Comparison of ENCODE assay signal across 28 cellular contexts in genomic region chr4:142383354-142383753, GRCh38.
DNase-seq lines count a peak whose midpoint lies in the region; ATAC-seq, FAIRE-seq and TF ChIP-seq lines count a peak whose summit lies in the region.
"Had no signal": no experiment of that assay in that cellular context is flagged by ENCODE, and none has a peak within 500 bp of the region (broad histone marks: within the 10 kb centered on the region; RNA-seq: fewer than 3 reads in every experiment).

No MANE protein-coding gene starts in this region.

- peaks cover 61% of the 10 kb centered on the region for H3K4me1 Mint-ChIP-seq in activated CD8-positive, alpha-beta T cell treated with anti-CD3 and anti-CD28 coated beads for 36 hours (ENCODE audit: low read depth)
- peaks cover 24% of the 10 kb centered on the region for H3K4me1 Mint-ChIP-seq in activated CD8-positive, alpha-beta T cell treated with anti-CD3 and anti-CD28 coated beads, Interleukin-2, amount 10 ng/mL, durations not matched to agents 7 days and 5 days (ENCODE audit: low read depth)
- peaks cover 88% of the 10 kb centered on the region for H3K4me1 Mint-ChIP-seq in CD4-positive, alpha-beta T cell (ENCODE audit: low read depth)
- peaks cover 67 to 82% (median 73%) of the 10 kb centered on the region in 3 donors for H3K4me1 Mint-ChIP-seq in T-cell
- H3K4me1 Mint-ChIP-seq: immature natural killer cell had no signal

- POLR2A ChIA-PET in activated CD8-positive, alpha-beta T cell treated with anti-CD3 and anti-CD28 coated beads for 36 hours (lab: Charles Lee) = interaction anchor here (0.8 to 1.2 kb wide), 3 partner anchors 10 to 24 kb away, joined by 3 to 4 read pairs (median 3); no protein-coding TSS in a partner anchor
- POLR2A ChIA-PET in activated CD8-positive, alpha-beta T cell treated with anti-CD3 and anti-CD28 coated beads, Interleukin-2, amount 10 ng/mL, durations not matched to agents 7 days and 5 days (lab: Charles Lee) = no interaction called here
- POLR2A ChIA-PET in CD4-positive, alpha-beta T cell (lab: Charles Lee) = interaction anchor here (0.8 to 1.5 kb wide), 4 partner anchors 8 to 33 kb away, joined by 4 to 7 read pairs (median 5); no protein-coding TSS in a partner anchor
- POLR2A ChIA-PET in T-cell (lab: Charles Lee) = interaction anchor here (0.6 to 1.6 kb wide), 6 partner anchors 9 to 352 kb away, joined by 3 to 5 read pairs (median 3); no protein-coding TSS in a partner anchor
- POLR2A ChIA-PET in PC-3 (lab: Charles Lee; ENCODE audit: unreplicated experiment) = interaction anchor here (0.6 kb wide), 1 partner anchor 89 kb away, joined by 4 read pairs; no protein-coding TSS in a partner anchor

- no peaks in the 10 kb centered on the region for H3K27me3 Mint-ChIP-seq in activated CD8-positive, alpha-beta T cell treated with anti-CD3 and anti-CD28 coated beads for 36 hours
- no peaks in the 10 kb centered on the region for H3K27me3 Mint-ChIP-seq in activated CD8-positive, alpha-beta T cell treated with anti-CD3 and anti-CD28 coated beads, Interleukin-2, amount 10 ng/mL, durations not matched to agents 7 days and 5 days (ENCODE audit: low read depth)
- H3K27me3 Mint-ChIP-seq in CD4-positive, alpha-beta T cell = no peaks in the 10 kb centered on the region
- no peaks in the 10 kb centered on the region for H3K27me3 Mint-ChIP-seq in T-cell

- BruUV-seq in PC-3 (replicated peaks; lab: Mats Ljungman, UMichigan) = no TSS peak

- no peaks in the 10 kb centered on the region; the same call in 1 of the 2 replicates for H3K79me2 ChIP-seq in PC-3 (ENCODE audit: low read length)

- no peaks in the 10 kb centered on the region for H3F3A ChIP-seq in PC-3 (ENCODE audit: low read length, unreplicated experiment)

- no peak overlapping the region for H3K4me3 Mint-ChIP-seq in activated CD8-positive, alpha-beta T cell treated with anti-CD3 and anti-CD28 coated beads for 36 hours
- no peak overlapping the region for H3K4me3 Mint-ChIP-seq in activated CD8-positive, alpha-beta T cell treated with anti-CD3 and anti-CD28 coated beads, Interleukin-2, amount 10 ng/mL, durations not matched to agents 7 days and 5 days
- peak overlapping the region; percentile 38 for H3K4me3 Mint-ChIP-seq in CD4-positive, alpha-beta T cell
- H3K4me3 Mint-ChIP-seq in T-cell = peak overlapping the region in 1 of 3 donors; percentile 29
- H3K4me3 Mint-ChIP-seq: H9, immature natural killer cell, neural crest cell had no signal

- intact Hi-C loops in activated CD8-positive, alpha-beta T cell treated with anti-CD3 and anti-CD28 coated beads for 36 hours (cut with micrococcal nuclease) = no loop called here
- intact Hi-C loops in CD4-positive, alpha-beta T cell (cut with DNase I, micrococcal nuclease) = no loop called here
- intact Hi-C loops in PC-3 (cut with micrococcal nuclease) = no loop called here

- H3K4me3 ChIP-seq in PC-3 (ENCODE audit: low read length) = no peak overlapping the region
- H3K4me3 ChIP-seq: pancreas, SJSA1, smooth muscle cell had no signal

- no peaks in the 10 kb centered on the region for H3K27me3 ChIP-seq in CD4-positive, alpha-beta T cell (ENCODE audit: control insufficient read depth, insufficient read depth, low read length)
- no peaks in the 10 kb centered on the region for H3K27me3 ChIP-seq in PC-3 (ENCODE audit: low read length)
- H3K27me3 ChIP-seq: pancreas, SJSA1 had no signal

- H2AFZ ChIP-seq in PC-3 (ENCODE audit: low read length) = no peak overlapping the region

- H3K9ac ChIP-seq in PC-3 (ENCODE audit: low read length) = no peak overlapping the region

- FAIRE-seq in urothelium cell line (lab: Jason Lieb, UNC) = no peak
- FAIRE-seq: GM12891, TTC549 had no signal

- H3K36me3 Mint-ChIP-seq in activated CD8-positive, alpha-beta T cell treated with anti-CD3 and anti-CD28 coated beads for 36 hours (ENCODE audit: low read depth) = peaks cover 59% of the 10 kb centered on the region
- peaks cover 33% of the 10 kb centered on the region for H3K36me3 Mint-ChIP-seq in activated CD8-positive, alpha-beta T cell treated with anti-CD3 and anti-CD28 coated beads, Interleukin-2, amount 10 ng/mL, durations not matched to agents 7 days and 5 days (ENCODE audit: low read depth)
- H3K36me3 Mint-ChIP-seq in CD4-positive, alpha-beta T cell (ENCODE audit: low read depth) = peaks cover 72% of the 10 kb centered on the region
- peaks cover 41% of the 10 kb centered on the region for H3K36me3 Mint-ChIP-seq in T-cell
- H3K36me3 Mint-ChIP-seq: immature natural killer cell had no signal

- peak overlapping the region; percentile 49 for H3K27ac Mint-ChIP-seq in activated CD8-positive, alpha-beta T cell treated with anti-CD3 and anti-CD28 coated beads for 36 hours
- H3K27ac Mint-ChIP-seq in activated CD8-positive, alpha-beta T cell treated with anti-CD3 and anti-CD28 coated beads, Interleukin-2, amount 10 ng/mL, durations not matched to agents 7 days and 5 days = no peak overlapping the region
- peak overlapping the region; percentile 61 for H3K27ac Mint-ChIP-seq in CD4-positive, alpha-beta T cell
- peak overlapping the region; percentile 79 to 88 for H3K27ac Mint-ChIP-seq in T-cell
- H3K27ac Mint-ChIP-seq: H9, immature natural killer cell had no signal

- CTCF ChIA-PET in activated CD8-positive, alpha-beta T cell treated with anti-CD3 and anti-CD28 coated beads for 36 hours (lab: Charles Lee) = interaction anchor here (0.7 to 1.2 kb wide), 3 partner anchors 9 to 25 kb away, joined by 3 read pairs; no protein-coding TSS in a partner anchor
- CTCF ChIA-PET in activated CD8-positive, alpha-beta T cell treated with anti-CD3 and anti-CD28 coated beads, Interleukin-2, amount 10 ng/mL, durations not matched to agents 7 days and 5 days (lab: Charles Lee) = interaction anchor here (1.0 to 1.6 kb wide), 7 partner anchors 13 to 42 kb away, joined by 3 to 6 read pairs (median 5); no protein-coding TSS in a partner anchor
- CTCF ChIA-PET in CD4-positive, alpha-beta T cell (lab: Charles Lee) = interaction anchor here (1.2 kb wide), 1 partner anchor 16 kb away, joined by 3 read pairs; no protein-coding TSS in a partner anchor
- CTCF ChIA-PET in T-cell (lab: Charles Lee) = interaction anchor here in 1 of 2 donors (0.7 to 1.8 kb wide), 4 partner anchors 17 to 131 kb away, joined by 3 to 10 read pairs (median 3); no protein-coding TSS in a partner anchor
- CTCF ChIA-PET in PC-3 (lab: Charles Lee) = interaction anchor here (0.6 kb wide), 1 partner anchor 602 kb away, joined by 3 read pairs; no protein-coding TSS in a partner anchor

- H3K9me3 Mint-ChIP-seq in activated CD8-positive, alpha-beta T cell treated with anti-CD3 and anti-CD28 coated beads for 36 hours = peaks cover 3% of the 10 kb centered on the region
- H3K9me3 Mint-ChIP-seq in activated CD8-positive, alpha-beta T cell treated with anti-CD3 and anti-CD28 coated beads, Interleukin-2, amount 10 ng/mL, durations not matched to agents 7 days and 5 days (ENCODE audit: insufficient read depth) = no peaks in the 10 kb centered on the region
- H3K9me3 Mint-ChIP-seq in CD4-positive, alpha-beta T cell = no peaks in the 10 kb centered on the region
- no peaks in the 10 kb centered on the region for H3K9me3 Mint-ChIP-seq in T-cell
- H3K9me3 Mint-ChIP-seq: H9 had no signal

- H4K20me1 ChIP-seq in PC-3 (ENCODE audit: low read length) = no peaks in the 10 kb centered on the region

- H3K4me1 ChIP-seq in PC-3 (ENCODE audit: insufficient read depth, low read length) = peaks cover 20% of the 10 kb centered on the region

- H3K9me3 ChIP-seq in CD4-positive, alpha-beta T cell (ENCODE audit: control insufficient read depth, low read length) = no peaks in the 10 kb centered on the region
- H3K9me3 ChIP-seq in PC-3 (ENCODE audit: low read length) = no peaks in the 10 kb centered on the region
- H3K9me3 ChIP-seq: pancreas, SJSA1 had no signal

- H3K27ac ChIP-seq in CD4-positive, alpha-beta T cell (ENCODE audit: low read depth, low read length) = no peak overlapping the region
- H3K27ac ChIP-seq in epithelial cell of prostate (peak overlapping the region; percentile 43), PC-3 (ENCODE audit: low read length) (no peak overlapping the region)
- H3K27ac ChIP-seq: pancreas, SJSA1 had no signal

- no peak for ATAC-seq in activated CD8-positive, alpha-beta T cell treated with anti-CD3 and anti-CD28 coated beads for 36 hours
- ATAC-seq in activated CD8-positive, alpha-beta T cell treated with anti-CD3 and anti-CD28 coated beads, Interleukin-2, amount 10 ng/mL, durations not matched to agents 7 days and 5 days = no peak
- ATAC-seq in CD4-positive, alpha-beta T cell (ENCODE audit: poor library complexity) = no peak
- no peak for ATAC-seq in T-cell (replicated peaks in 1 of 4)
- no peak for ATAC-seq in PC-3
- no peak for ATAC-seq in SK-N-SH treated with all-trans-retinoic acid at 6 μM for 48 hours
- ATAC-seq: left colon; pancreas; stimulated activated naive CD8-positive, alpha-beta T cell treated with anti-CD3 and anti-CD28 coated beads, Interleukin-15, Interleukin-2, amounts not matched to agents 100 U/mL and 50 U/mL, for 24 hours had no signal

- H3K9me2 ChIP-seq in PC-3 (replicated peaks; ENCODE audit: low read length) = no peaks in the 10 kb centered on the region

- H3K36me3 ChIP-seq in PC-3 (ENCODE audit: low read depth, low read length) = 0 out of 2 replicates have a peak, but pooled peaks cover 3% of the 10 kb centered on the region
- H3K36me3 ChIP-seq: pancreas, SJSA1 had no signal

- TF ChIP-seq CTCF in activated CD8-positive, alpha-beta T cell treated with anti-CD3 and anti-CD28 coated beads for 36 hours (IDR thresholded peaks at IDR 0.05) = no peak
- TF ChIP-seq CTCF in CD4-positive, alpha-beta T cell (IDR thresholded peaks at IDR 0.05) = no peak
- TF ChIP-seq CTCF in PC-3 (conservative IDR thresholded peaks at IDR 0.05; ENCODE audit: low read depth, low read length) = no peak

- DNase-seq in activated CD8-positive, alpha-beta T cell treated with anti-CD3 and anti-CD28 coated beads for 36 hours = no peak
- DNase-seq in activated CD8-positive, alpha-beta T cell treated with anti-CD3 and anti-CD28 coated beads, Interleukin-2, amount 10 ng/mL, durations not matched to agents 7 days and 5 days = no peak
- no peak for DNase-seq in CD4-positive, alpha-beta T cell
- DNase-seq in T-cell (no peak), epithelial cell of prostate (ENCODE audit: low read depth, low spot score) (no peak), urothelium cell line (ENCODE audit: low spot score) (no peak), PC-3 (no peak)
- DNase-seq: AML-193; caudate nucleus; DMS153; H9; immature natural killer cell; KG1; left colon; MM.1S; NCI-H1105 treated with DMSO at 0.1 percent for 48 hours; NCI-H187 treated with DMSO at 0.1 percent for 48 hours; NCI-H2171; NCI-H82; pancreas; stimulated activated naive CD8-positive, alpha-beta T cell treated with anti-CD3 and anti-CD28 coated beads, Interleukin-15, Interleukin-2, amounts not matched to agents 100 U/mL and 50 U/mL, for 24 hours; T-helper 1 cell had no signal

- no peak overlapping the region for H3K4me2 ChIP-seq in PC-3 (ENCODE audit: low read length)
- H3K4me2 ChIP-seq: smooth muscle cell had no signal

TF ChIP-seq in SK-N-SH treated with all-trans-retinoic acid at 6 μM for 48 hours, 23 proteins besides CTCF, POLR2A, EP300 and RAD21 (continues in another document):
- TF ChIP-seq ESRRG (CRISPR knock-in tag; IDR thresholded peaks at IDR 0.05) = no peak
- no peak for TF ChIP-seq ZFP3 (CRISPR knock-in tag; IDR thresholded peaks at IDR 0.05)
